ENCODE assay signal across 7 cellular contexts in the genomic region with DNA sequence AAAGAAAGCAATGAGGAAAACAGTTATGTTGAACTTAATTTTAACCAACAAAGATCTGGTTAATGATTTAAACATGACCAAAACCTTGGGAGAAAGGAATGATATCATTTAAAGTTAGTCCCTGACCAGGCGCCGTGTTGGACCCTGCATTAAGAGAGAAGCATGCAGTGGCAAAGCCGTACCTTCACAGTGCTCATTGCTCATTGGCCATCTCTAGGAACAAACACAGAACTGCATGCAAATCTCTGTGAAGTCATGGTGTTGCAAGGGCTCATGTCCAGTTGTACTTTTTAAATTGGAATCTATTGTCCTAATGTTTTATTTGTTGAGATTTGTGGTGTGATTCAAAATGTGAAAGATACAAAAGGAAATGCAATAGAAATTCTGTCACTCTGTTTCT.
"Had no signal": no experiment of that assay in that cellular context is flagged by ENCODE, and none has a peak within 500 bp of the region (broad histone marks: within the 10 kb centered on the region; RNA-seq: fewer than 3 reads in every experiment).

No MANE protein-coding gene starts in this region.

- FAIRE-seq: H1, H54, HTR-8/SVneo had no signal

- H3K4me3 ChIP-seq: GM23338 had no signal

- H2AFZ ChIP-seq: GM23338 had no signal

- H3K4me2 ChIP-seq: GM23338 had no signal

- DNase-seq: H9, HCEC 1CT, KG1 had no signal

- ATAC-seq: GM23338 had no signal
